In genomic region chr15:43376017-43376705, GRCh38 we compare ENCODE assay signal across 9 cellular contexts. TPM values are rescaled to one million over a fixed set of nuclear protein-coding genes. Genes with fewer than 3 reads are reported as not detected.
A peak's percentile ranks its signal among the peaks of the same experiment; 100 is the strongest.
DNase-seq lines count a peak whose midpoint lies in the region; TF ChIP-seq lines count a peak whose summit lies in the region.
"Had no signal": no experiment of that assay in that cellular context is flagged by ENCODE, and none has a peak within 500 bp of the region (broad histone marks: within the 10 kb centered on the region; RNA-seq: fewer than 3 reads in every experiment).

No MANE protein-coding gene starts in this region.

- intact Hi-C loops in esophagus muscularis mucosa (cut with DNase I) = no loop called here

- H3K27ac Mint-ChIP-seq in activated CD4-positive, alpha-beta T cell treated with anti-CD3 and anti-CD28 coated beads, Interleukin-2, amount 10 ng/mL, durations not matched to agents 7 days and 5 days = no peak overlapping the region
- H3K27ac Mint-ChIP-seq in progenitor cell of endocrine pancreas = no peak overlapping the region
- H3K27ac Mint-ChIP-seq: activated naive CD4-positive, alpha-beta T cell treated with anti-CD3 and anti-CD28 coated beads, Interleukin-2, amount 50 U/mL, for 24 hours had no signal

- H3K9me3 ChIP-seq in esophagus muscularis mucosa = no peaks in the 10 kb centered on the region

- no peak overlapping the region for H3K4me3 ChIP-seq in esophagus muscularis mucosa

- H3K36me3 Mint-ChIP-seq in activated CD4-positive, alpha-beta T cell treated with anti-CD3 and anti-CD28 coated beads, Interleukin-2, amount 10 ng/mL, durations not matched to agents 7 days and 5 days (ENCODE audit: low read depth) = peaks cover 55% of the 10 kb centered on the region
- H3K36me3 Mint-ChIP-seq in progenitor cell of endocrine pancreas (ENCODE audit: insufficient read depth) = peaks cover 25% of the 10 kb centered on the region

- no peak overlapping the region for H3K4me3 Mint-ChIP-seq in activated CD4-positive, alpha-beta T cell treated with anti-CD3 and anti-CD28 coated beads, Interleukin-2, amount 10 ng/mL, durations not matched to agents 7 days and 5 days
- no peak overlapping the region for H3K4me3 Mint-ChIP-seq in progenitor cell of endocrine pancreas (ENCODE audit: low read depth)
- H3K4me3 Mint-ChIP-seq: activated naive CD4-positive, alpha-beta T cell treated with anti-CD3 and anti-CD28 coated beads, Interleukin-2, amount 50 U/mL, for 24 hours had no signal

- H3K36me3 ChIP-seq in esophagus muscularis mucosa = peaks cover 4 to 48% (median 22%) of the 10 kb centered on the region in 4 donors

- H3K27me3 ChIP-seq in esophagus muscularis mucosa = no peaks in the 10 kb centered on the region

- POLR2A ChIA-PET in activated CD4-positive, alpha-beta T cell treated with anti-CD3 and anti-CD28 coated beads, Interleukin-2, amount 10 ng/mL, durations not matched to agents 7 days and 5 days (lab: Charles Lee) = no interaction called here

- DNase-seq in NCI-H1436 (lab: John Stamatoyannopoulos, UW) = peak; percentile 2
- DNase-seq in NCI-H1436 treated with DMSO at 0.1 percent for 48 hours (lab: John Stamatoyannopoulos, UW) = no peak
- peak; percentile 30 for DNase-seq in HuH-7 (ENCODE audit: low spot score)
- peak; percentile 54 for DNase-seq in activated CD4-positive, alpha-beta T cell treated with anti-CD3 and anti-CD28 coated beads, Interleukin-2, amount 10 ng/mL, durations not matched to agents 7 days and 5 days
- no peak for DNase-seq in esophagus muscularis mucosa (ENCODE audit: extremely low spot score)
- peak; percentile 12 for DNase-seq in progenitor cell of endocrine pancreas (ENCODE audit: low spot score, unreplicated experiment)
- DNase-seq in putamen (ENCODE audit: low spot score) = no peak
- no peak for DNase-seq in NCI-H774 (lab: John Stamatoyannopoulos, UW)

- TF ChIP-seq EP300 in esophagus muscularis mucosa (IDR thresholded peaks at IDR 0.05) = no peak

- H3K27ac ChIP-seq in esophagus muscularis mucosa (replicated peaks in 1 of 4) = no peak overlapping the region

- WGBS in esophagus muscularis mucosa = 88% methylated on average over 13 of the region's 13 CpGs

- peaks cover 11 to 15% (median 14%) of the 10 kb centered on the region in 4 donors for H3K4me1 ChIP-seq in esophagus muscularis mucosa

- peaks cover 23% of the 10 kb centered on the region for H3K4me1 Mint-ChIP-seq in activated CD4-positive, alpha-beta T cell treated with anti-CD3 and anti-CD28 coated beads, Interleukin-2, amount 10 ng/mL, durations not matched to agents 7 days and 5 days
- H3K4me1 Mint-ChIP-seq in progenitor cell of endocrine pancreas (ENCODE audit: low read depth) = peaks cover 9% of the 10 kb centered on the region

- peak; percentile 38 to 66 (median 48) for TF ChIP-seq CTCF in esophagus muscularis mucosa (IDR thresholded peaks at IDR 0.05)
- TF ChIP-seq CTCF in progenitor cell of endocrine pancreas (IDR thresholded peaks at IDR 0.05; ENCODE audit: unreplicated experiment) = peak; percentile 74

- no peaks in the 10 kb centered on the region for H3K27me3 Mint-ChIP-seq in activated CD4-positive, alpha-beta T cell treated with anti-CD3 and anti-CD28 coated beads, Interleukin-2, amount 10 ng/mL, durations not matched to agents 7 days and 5 days
- H3K27me3 Mint-ChIP-seq in progenitor cell of endocrine pancreas = no peaks in the 10 kb centered on the region
- H3K27me3 Mint-ChIP-seq: activated naive CD4-positive, alpha-beta T cell treated with anti-CD3 and anti-CD28 coated beads, Interleukin-2, amount 50 U/mL, for 24 hours had no signal

- TF ChIP-seq POLR2A in esophagus muscularis mucosa (IDR thresholded peaks at IDR 0.05; ENCODE audit: low read depth) = no peak

- CTCF ChIA-PET in activated CD4-positive, alpha-beta T cell treated with anti-CD3 and anti-CD28 coated beads, Interleukin-2, amount 10 ng/mL, durations not matched to agents 7 days and 5 days (lab: Charles Lee) = interaction anchor here (1.3 to 1.6 kb wide), 2 partner anchors 11 to 15 kb away, joined by 4 read pairs; no protein-coding TSS in a partner anchor

- H3K9me3 Mint-ChIP-seq in activated CD4-positive, alpha-beta T cell treated with anti-CD3 and anti-CD28 coated beads, Interleukin-2, amount 10 ng/mL, durations not matched to agents 7 days and 5 days = no peaks in the 10 kb centered on the region
- H3K9me3 Mint-ChIP-seq in progenitor cell of endocrine pancreas (ENCODE audit: low read depth) = no peaks in the 10 kb centered on the region
- H3K9me3 Mint-ChIP-seq: activated naive CD4-positive, alpha-beta T cell treated with anti-CD3 and anti-CD28 coated beads, Interleukin-2, amount 50 U/mL, for 24 hours had no signal

RNA-seq across cellular contexts. Expression of gene TUBGCP4, which starts 5.3 kb away (rescaled TPM):
- 10 to 100 TPM; 35.0 to 38.1 TPM for total RNA-seq in activated CD4-positive, alpha-beta T cell treated with anti-CD3 and anti-CD28 coated beads, Interleukin-2, amount 10 ng/mL, durations not matched to agents 7 days and 5 days
- 10 to 100 TPM in 3 of 4 donors, 1 to 10 TPM in 1; 9.3 to 17.0 (median 14.1) TPM for total RNA-seq in esophagus muscularis mucosa
- 39.0 and 41.9 TPM in 2 replicates for total RNA-seq in progenitor cell of endocrine pancreas

RNA-seq across cellular contexts. Expression of gene ZSCAN29, which starts 5.3 kb away (rescaled TPM):
- 10 to 100 TPM; 25.4 to 28.2 TPM for total RNA-seq in activated CD4-positive, alpha-beta T cell treated with anti-CD3 and anti-CD28 coated beads, Interleukin-2, amount 10 ng/mL, durations not matched to agents 7 days and 5 days
- 10 to 100 TPM; 17.4 to 34.6 (median 21.5) TPM for total RNA-seq in esophagus muscularis mucosa
- 71.2 and 73.8 TPM in 2 replicates for total RNA-seq in progenitor cell of endocrine pancreas

RNA-seq across cellular contexts. Expression of gene LCMT2, which starts 45.8 kb away (rescaled TPM):
- 10 to 100 TPM; 10.5 to 12.6 TPM for total RNA-seq in activated CD4-positive, alpha-beta T cell treated with anti-CD3 and anti-CD28 coated beads, Interleukin-2, amount 10 ng/mL, durations not matched to agents 7 days and 5 days
- total RNA-seq in esophagus muscularis mucosa = 1 to 10 TPM; 5.4 to 9.3 (median 7.1) TPM
- total RNA-seq in progenitor cell of endocrine pancreas = 11.0 and 11.5 TPM in 2 replicates

Comparison
In these comparisons a context has a peak if more than half of its experiments do, and no peak if none do; other contexts are left out.
1. DNase-seq: peak in NCI-H1436 (single experiment), HuH-7 (single experiment), activated CD4-positive, alpha-beta T cell treated with anti-CD3 and anti-CD28 coated beads, Interleukin-2, amount 10 ng/mL, durations not matched to agents 7 days and 5 days (single experiment) and progenitor cell of endocrine pancreas (single experiment); none in NCI-H1436 treated with DMSO at 0.1 percent for 48 hours (single experiment), esophagus muscularis mucosa (single experiment), putamen (single experiment) and NCI-H774 (single experiment).